Comparison of ENCODE assay signal across 23 cellular contexts in the genomic region with DNA sequence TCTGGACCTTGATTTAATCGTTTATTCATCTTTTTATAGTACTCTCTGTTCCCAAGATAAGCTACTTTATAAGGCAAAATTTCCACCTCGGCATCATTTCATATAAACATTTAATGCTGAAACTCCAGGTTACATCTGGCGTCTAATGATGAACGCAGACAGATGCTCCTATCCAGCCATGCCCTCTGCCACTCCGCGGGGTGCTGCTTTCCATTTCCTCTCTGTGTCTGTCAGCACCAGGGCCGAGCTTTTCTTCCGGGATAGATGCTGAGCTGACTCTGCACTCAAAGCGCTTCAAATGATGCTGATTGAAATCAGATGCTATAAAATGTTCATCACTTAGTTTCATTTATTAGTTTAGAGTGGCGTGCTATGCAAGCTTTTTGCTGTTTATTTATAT.
DNase-seq lines count a peak whose midpoint lies in the region; ATAC-seq and TF ChIP-seq lines count a peak whose summit lies in the region.
"Had no signal": no experiment of that assay in that cellular context is flagged by ENCODE, and none has a peak within 500 bp of the region (broad histone marks: within the 10 kb centered on the region; RNA-seq: fewer than 3 reads in every experiment).

No MANE protein-coding gene starts in this region.

- H3K9me3 Mint-ChIP-seq in type B pancreatic cell: peaks cover 8% of the 10 kb centered on the region
- peaks cover 3% of the 10 kb centered on the region for H3K9me3 Mint-ChIP-seq in stimulated activated memory B cell treated with anti-CD40 and anti-IgM and Interleukin-4, amounts not matched to agents 10 μg/mL and 1 μg/mL and 100 μg/mL, for 72 hours
- H3K9me3 Mint-ChIP-seq: activated naive CD4-positive, alpha-beta T cell treated with anti-CD3 and anti-CD28 coated beads, Interleukin-2, amount 10 ng/mL, durations not matched to agents 7 days and 5 days; CD8-positive, alpha-beta memory T cell had no signal

- TF ChIP-seq CTCF in esophagus muscularis mucosa (IDR thresholded peaks at IDR 0.05) (no peak), type B pancreatic cell (conservative IDR thresholded peaks at IDR 0.05) (no peak)

- DNase-seq in NCI-H345 (lab: John Stamatoyannopoulos, UW): peak; percentile 13
- no peak for DNase-seq in NCI-H345 treated with DMSO at 0.1 percent for 48 hours (lab: John Stamatoyannopoulos, UW; ENCODE audit: unreplicated experiment)
- peak; percentile 4 for DNase-seq in NCI-H69 (lab: John Stamatoyannopoulos, UW)
- DNase-seq in esophagus muscularis mucosa (ENCODE audit: extremely low spot score): peak; percentile 21
- peak; percentile 45 for DNase-seq in type B pancreatic cell (ENCODE audit: extremely low spot score, unreplicated experiment)
- no peak for DNase-seq in islet precursor cell
- no peak for DNase-seq in CD1c-positive myeloid dendritic cell (ENCODE audit: extremely low spot score)
- DNase-seq: activated naive CD4-positive, alpha-beta T cell treated with anti-CD3 and anti-CD28 coated beads, Interleukin-2, amount 10 ng/mL, durations not matched to agents 7 days and 5 days; brain microvascular endothelial cell; CD8-positive, alpha-beta memory T cell; dorsolateral prefrontal cortex; HFFc6; hippocampal formation; left ventricle myocardium inferior; NCI-H1105 treated with DMSO at 0.1 percent for 48 hours; NCI-H774; stimulated activated naive CD4-positive, alpha-beta T cell; T-helper 1 cell; upper lobe of right lung had no signal

- intact Hi-C loops in esophagus muscularis mucosa (cut with DNase I): no loop called here

- H3K4me3 ChIP-seq in esophagus muscularis mucosa: no peak overlapping the region
- H3K4me3 ChIP-seq: dorsolateral prefrontal cortex, left ventricle myocardium inferior, smooth muscle cell, upper lobe of right lung had no signal

- H3K4me3 Mint-ChIP-seq in type B pancreatic cell: no peak overlapping the region
- H3K4me3 Mint-ChIP-seq in stimulated activated memory B cell treated with anti-CD40 and anti-IgM and Interleukin-4, amounts not matched to agents 10 μg/mL and 1 μg/mL and 100 μg/mL, for 72 hours: no peak overlapping the region
- H3K4me3 Mint-ChIP-seq: activated naive CD4-positive, alpha-beta T cell treated with anti-CD3 and anti-CD28 coated beads, Interleukin-2, amount 10 ng/mL, durations not matched to agents 7 days and 5 days; CD8-positive, alpha-beta memory T cell; HFFc6 had no signal

- WGBS in esophagus muscularis mucosa: 22% methylated on average over 10 of the region's 10 CpGs

- no peak overlapping the region for H3K27ac Mint-ChIP-seq in type B pancreatic cell
- no peak overlapping the region for H3K27ac Mint-ChIP-seq in stimulated activated memory B cell treated with anti-CD40 and anti-IgM and Interleukin-4, amounts not matched to agents 10 μg/mL and 1 μg/mL and 100 μg/mL, for 72 hours
- H3K27ac Mint-ChIP-seq: activated naive CD4-positive, alpha-beta T cell treated with anti-CD3 and anti-CD28 coated beads, Interleukin-2, amount 10 ng/mL, durations not matched to agents 7 days and 5 days; CD8-positive, alpha-beta memory T cell; HFFc6 had no signal

- H3K27me3 ChIP-seq in esophagus muscularis mucosa: peaks cover 0 to 12% (median 0%) of the 10 kb centered on the region in 4 donors
- H3K27me3 ChIP-seq: brain microvascular endothelial cell had no signal

- H3K4me1 ChIP-seq in esophagus muscularis mucosa: peaks cover 0 to 10% (median 0%) of the 10 kb centered on the region in 4 donors
- H3K4me1 ChIP-seq: left ventricle myocardium inferior, parathyroid adenoma, upper lobe of right lung had no signal

- no peak for TF ChIP-seq EP300 in esophagus muscularis mucosa (IDR thresholded peaks at IDR 0.05)

- H3K9me3 ChIP-seq in esophagus muscularis mucosa: no peaks in the 10 kb centered on the region
- H3K9me3 ChIP-seq: upper lobe of right lung had no signal

- no peaks in the 10 kb centered on the region for H3K27me3 Mint-ChIP-seq in type B pancreatic cell
- peaks cover 28% of the 10 kb centered on the region for H3K27me3 Mint-ChIP-seq in stimulated activated memory B cell treated with anti-CD40 and anti-IgM and Interleukin-4, amounts not matched to agents 10 μg/mL and 1 μg/mL and 100 μg/mL, for 72 hours

- no peak for TF ChIP-seq POLR2A in esophagus muscularis mucosa (IDR thresholded peaks at IDR 0.05; ENCODE audit: low read depth)

- H3K36me3 Mint-ChIP-seq in type B pancreatic cell: no peaks in the 10 kb centered on the region
- H3K36me3 Mint-ChIP-seq in stimulated activated memory B cell treated with anti-CD40 and anti-IgM and Interleukin-4, amounts not matched to agents 10 μg/mL and 1 μg/mL and 100 μg/mL, for 72 hours: no peaks in the 10 kb centered on the region
- H3K36me3 Mint-ChIP-seq: activated naive CD4-positive, alpha-beta T cell treated with anti-CD3 and anti-CD28 coated beads, Interleukin-2, amount 10 ng/mL, durations not matched to agents 7 days and 5 days; CD8-positive, alpha-beta memory T cell had no signal

- H3K4me1 Mint-ChIP-seq in type B pancreatic cell (ENCODE audit: unreplicated experiment): peaks cover 14% of the 10 kb centered on the region
- no peaks in the 10 kb centered on the region for H3K4me1 Mint-ChIP-seq in stimulated activated memory B cell treated with anti-CD40 and anti-IgM and Interleukin-4, amounts not matched to agents 10 μg/mL and 1 μg/mL and 100 μg/mL, for 72 hours
- H3K4me1 Mint-ChIP-seq: activated naive CD4-positive, alpha-beta T cell treated with anti-CD3 and anti-CD28 coated beads, Interleukin-2, amount 10 ng/mL, durations not matched to agents 7 days and 5 days had no signal

- no peak for ATAC-seq in stimulated activated memory B cell treated with anti-CD40 and anti-IgM and Interleukin-4, amounts not matched to agents 10 μg/mL and 1 μg/mL and 100 μg/mL, for 72 hours
- ATAC-seq: activated CD4-positive, CD25-positive, alpha-beta regulatory T cell treated with anti-CD3 and anti-CD28 coated beads, Interleukin-2, amount 50 U/mL, for 24 hours; upper lobe of right lung had no signal

- H3K27ac ChIP-seq in esophagus muscularis mucosa (replicated peaks in 1 of 4): no peak overlapping the region
- H3K27ac ChIP-seq: brain microvascular endothelial cell, dorsolateral prefrontal cortex, left ventricle myocardium inferior, parathyroid adenoma, upper lobe of right lung had no signal

- H3K36me3 ChIP-seq in esophagus muscularis mucosa: no peaks in the 10 kb centered on the region
- H3K36me3 ChIP-seq: brain microvascular endothelial cell, left ventricle myocardium inferior, upper lobe of right lung had no signal

Comparison
In these comparisons a context has a peak if more than half of its experiments do, and no peak if none do; other contexts are left out.
1. DNase-seq: peak in NCI-H345 (single experiment), NCI-H69 (single experiment), esophagus muscularis mucosa (single experiment) and type B pancreatic cell (single experiment); none in NCI-H345 treated with DMSO at 0.1 percent for 48 hours (single experiment), islet precursor cell (single experiment) and CD1c-positive myeloid dendritic cell (single experiment).